13 cellular contexts compared by ENCODE assay signal in the genomic region with DNA sequence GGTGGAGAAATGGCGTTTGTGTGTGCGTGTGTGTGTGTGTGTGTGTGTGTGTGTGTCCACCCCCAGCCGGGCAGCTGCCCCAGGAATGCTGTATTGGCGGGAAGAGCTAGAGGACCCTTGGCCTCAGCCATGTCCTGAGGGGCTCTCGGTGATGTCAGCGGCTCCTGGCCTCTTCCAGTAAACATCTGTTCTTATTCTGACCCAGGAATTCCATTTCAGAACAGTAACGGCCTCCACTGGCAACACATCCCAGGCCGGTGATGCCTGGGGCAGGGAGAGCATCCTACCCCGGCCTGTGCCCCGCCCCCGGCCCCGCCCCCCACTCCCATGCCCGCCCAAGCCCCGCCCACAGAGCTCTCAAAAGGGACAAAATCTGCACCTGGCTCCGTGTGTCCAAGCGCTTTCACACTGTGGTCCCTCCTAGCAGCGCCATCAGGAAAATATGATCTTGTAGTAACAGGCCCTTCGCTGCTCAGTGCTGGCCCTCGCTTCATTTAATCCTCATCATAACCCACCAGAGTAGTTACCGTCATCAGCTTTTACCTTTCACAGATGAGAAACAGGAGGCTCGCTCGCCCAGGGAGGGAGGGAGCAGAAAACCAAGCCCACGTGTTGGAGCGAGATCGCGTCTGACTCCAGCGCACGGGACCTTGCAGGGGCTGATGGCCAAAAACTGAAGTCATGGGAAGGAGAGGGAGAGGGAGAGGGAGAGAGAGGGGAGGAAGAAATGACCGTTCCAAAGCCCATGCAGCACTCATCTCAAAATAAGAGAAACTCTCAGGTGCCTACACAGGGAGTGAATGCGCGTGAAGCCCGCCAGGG. TPM values are rescaled to one million over a fixed set of nuclear protein-coding genes. Genes with fewer than 3 reads are reported as not detected.
DNase-seq lines count a peak whose midpoint lies in the region; TF ChIP-seq lines count a peak whose summit lies in the region.
"Had no signal": no experiment of that assay in that cellular context is flagged by ENCODE, and none has a peak within 500 bp of the region (broad histone marks: within the 10 kb centered on the region; RNA-seq: fewer than 3 reads in every experiment).

No MANE protein-coding gene starts in this region.

- H3K36me3 ChIP-seq in endodermal cell (ENCODE audit: control insufficient read depth, insufficient read depth, low read length), result no peaks in the 10 kb centered on the region
- H3K36me3 ChIP-seq in stomach, result no peaks in the 10 kb centered on the region

- peaks cover 6% of the 10 kb centered on the region for H3K23me2 ChIP-seq in H9 (ENCODE audit: insufficient read length, low read depth, low read length, poor library complexity, severe bottlenecking)

- H3K4ac ChIP-seq in H9 (ENCODE audit: low read depth, low read length), result no peak overlapping the region

- peaks cover 0 to 3% of the 10 kb centered on the region in 2 experiments; a peak in 2 of 5 replicates for H3K9me3 Mint-ChIP-seq in H9
- H3K9me3 Mint-ChIP-seq in endodermal cell, result no peaks in the 10 kb centered on the region

- intact Hi-C loops in stomach (cut with DNase I; ENCODE audit: low total_unique reads), result no loop called here

- no peak overlapping the region for H2AK5ac ChIP-seq in H9 (ENCODE audit: insufficient read length, low read length)

- no peak overlapping the region for H4K8ac ChIP-seq in H9 (replicated peaks; ENCODE audit: insufficient read length, low read depth, low read length)

- H3K9me3 ChIP-seq in H9 (ENCODE audit: control insufficient read depth, low read depth, low read length) (no peaks in the 10 kb centered on the region), endodermal cell (ENCODE audit: control insufficient read depth, low read length) (no peaks in the 10 kb centered on the region), stomach (no peaks in the 10 kb centered on the region)

- TF ChIP-seq CTCF in H9 (conservative IDR thresholded peaks at IDR 0.05) (no peak), endodermal cell (conservative IDR thresholded peaks at IDR 0.05) (no peak), stomach (IDR thresholded peaks at IDR 0.05) (no peak)

- H2BK20ac ChIP-seq in H9 (ENCODE audit: low read depth, low read length, poor library complexity, severe bottlenecking), result no peak overlapping the region

- H2BK120ac ChIP-seq in H9 (ENCODE audit: low read depth, low read length, poor library complexity, severe bottlenecking), result no peak overlapping the region

- H3T11ph ChIP-seq in H9 (ENCODE audit: low read length), result no peak overlapping the region

- H3K9ac ChIP-seq in H9 (ENCODE audit: extremely low read depth, insufficient read length, low read length) (no peak overlapping the region), endodermal cell (ENCODE audit: extremely low read depth, low read length, poor library complexity, severe bottlenecking) (no peak overlapping the region)
- H3K9ac ChIP-seq: parathyroid adenoma had no signal

- peaks cover 26% of the 10 kb centered on the region for H3K27me3 Mint-ChIP-seq in H9 (ENCODE audit: low read depth)
- peaks cover 25% of the 10 kb centered on the region for H3K27me3 Mint-ChIP-seq in endodermal cell (ENCODE audit: insufficient read depth)

- H3K56ac ChIP-seq in H9 (ENCODE audit: insufficient read length, low read depth, low read length), result no peak overlapping the region

- H4K5ac ChIP-seq in H9 (ENCODE audit: insufficient read length, low read depth, low read length), result no peak overlapping the region

- H3K79me2 ChIP-seq in H9 (ENCODE audit: insufficient read depth, low read length), result no peaks in the 10 kb centered on the region
- H3K79me2 ChIP-seq: parathyroid adenoma had no signal

- DNase-seq in H9 (peak; percentile 78), endodermal cell (peak; percentile 81), islet precursor cell (peak; percentile 84), stomach (no peak), NOMO-1 (lab: John Stamatoyannopoulos, UW; ENCODE audit: unreplicated experiment in 2 of 2) (no peak), nucleus accumbens (lab: John Stamatoyannopoulos, UW) (no peak), kidney glomerular epithelial cell (lab: John Stamatoyannopoulos, UW) (no peak), NCI-H187 (lab: John Stamatoyannopoulos, UW) (no peak)
- DNase-seq: erythroblast, NCI-H1436 treated with DMSO at 0.1 percent for 48 hours had no signal

- TF ChIP-seq EP300 in stomach (IDR thresholded peaks at IDR 0.05), result peak; percentile 35

- H3K4me2 ChIP-seq in H9 (ENCODE audit: insufficient read depth, insufficient read length, low read length), result peak overlapping the region; percentile 97

- H3K4me1 ChIP-seq in H9 (ENCODE audit: insufficient read depth, low read length), result no peaks in the 10 kb centered on the region
- no peaks in the 10 kb centered on the region for H3K4me1 ChIP-seq in endodermal cell (ENCODE audit: control insufficient read depth, insufficient read depth, low read length)
- no peaks in the 10 kb centered on the region for H3K4me1 ChIP-seq in stomach
- H3K4me1 ChIP-seq: parathyroid adenoma had no signal

- peak overlapping the region; percentile 50 for H3K18ac ChIP-seq in H9 (ENCODE audit: insufficient read length, low read depth, low read length)

- H3K4me3 Mint-ChIP-seq in H9, result peak overlapping the region; percentile 59 to 76
- peak overlapping the region; percentile 46 for H3K4me3 Mint-ChIP-seq in endodermal cell
- H3K4me3 Mint-ChIP-seq: activated naive CD8-positive, alpha-beta T cell had no signal

- H4K20me1 ChIP-seq in H9 (ENCODE audit: control insufficient read depth, insufficient read depth, insufficient read length), result no peaks in the 10 kb centered on the region

- H2BK12ac ChIP-seq in H9 (ENCODE audit: insufficient read length, low read depth, low read length), result no peak overlapping the region

- H3K36me3 Mint-ChIP-seq in H9 (ENCODE audit: insufficient read depth in 1 of 3, low read depth in 3 of 3), result no peaks in the 10 kb centered on the region
- H3K36me3 Mint-ChIP-seq in endodermal cell (ENCODE audit: low read depth), result no peaks in the 10 kb centered on the region
- H3K36me3 Mint-ChIP-seq: activated naive CD8-positive, alpha-beta T cell had no signal

- peaks cover 8 to 27% of the 10 kb centered on the region in 2 experiments for H3K4me1 Mint-ChIP-seq in H9
- peaks cover 3% of the 10 kb centered on the region for H3K4me1 Mint-ChIP-seq in endodermal cell

- peaks cover 9% of the 10 kb centered on the region; the same call in 1 of the 2 replicates for H3K27me3 ChIP-seq in H9 (ENCODE audit: insufficient read depth, low read length)
- no peaks in the 10 kb centered on the region for H3K27me3 ChIP-seq in endodermal cell (ENCODE audit: control insufficient read depth, insufficient read depth, low read length, poor library complexity, severe bottlenecking)
- H3K27me3 ChIP-seq in stomach, result peaks cover 0 to 30% (median 0%) of the 10 kb centered on the region in 3 donors

- H2BK5ac ChIP-seq in H9 (ENCODE audit: insufficient read length, low read length), result no peak overlapping the region

- no peak overlapping the region for H3K23ac ChIP-seq in H9 (ENCODE audit: insufficient read length, low read depth, low read length)

- no peak overlapping the region for H3K4me3 ChIP-seq in endodermal cell (ENCODE audit: low read length)
- H3K4me3 ChIP-seq in stomach, result no peak overlapping the region

- no CpG with 5 or more reads among the region's 32 CpGs for WGBS in H9 (ENCODE audit: extremely low coverage, insufficient read length, low lambda C conversion rate)
- WGBS in endodermal cell (ENCODE audit: insufficient coverage in 1 of 2, insufficient read length in 1 of 2), 2 experiments, result 47% methylated on average over 10 to 31 of the region's 32 CpGs
- WGBS in stomach, 5 donors, result 32 to 46% (median 39%) methylated on average over 26 to 32 of the region's 32 CpGs

- peak overlapping the region; percentile 67 for H3K14ac ChIP-seq in H9 (ENCODE audit: insufficient read depth, low read length)

- H2AFZ ChIP-seq in H9 (ENCODE audit: low read length), result peak overlapping the region; percentile 95
- H2AFZ ChIP-seq: parathyroid adenoma had no signal

- H4K91ac ChIP-seq in H9 (ENCODE audit: insufficient read length, low read depth, low read length), result no peak overlapping the region

- H3K79me1 ChIP-seq in H9 (ENCODE audit: insufficient read depth, low read depth, low read length, poor library complexity, severe bottlenecking), result no peaks in the 10 kb centered on the region

- H3K27ac Mint-ChIP-seq in H9 (no peak overlapping the region; a peak in 1 of 7 replicates), endodermal cell (no peak overlapping the region)
- H3K27ac Mint-ChIP-seq: activated naive CD8-positive, alpha-beta T cell had no signal

- H2BK15ac ChIP-seq in H9 (ENCODE audit: low read depth, low read length), result no peak overlapping the region

- no peak for TF ChIP-seq POLR2A in stomach (IDR thresholded peaks at IDR 0.05)

- no peak overlapping the region for H3K27ac ChIP-seq in H9 (ENCODE audit: insufficient read length, low read depth, low read length)
- H3K27ac ChIP-seq in endodermal cell (ENCODE audit: low read depth, low read length), result no peak overlapping the region
- H3K27ac ChIP-seq in stomach, result peak overlapping the region in 3 of 5 donors; percentile 20 to 57 (median 50)
- H3K27ac ChIP-seq: parathyroid adenoma had no signal

RNA-seq across cellular contexts. Expression of a gene that starts 18.9 kb away (rescaled TPM):
- total RNA-seq in H9 (2021), result 5.4 and 5.9 TPM in 2 replicates
- 1 to 10 TPM; 1.2 to 2.6 TPM for total RNA-seq in endodermal cell
- polyA plus RNA-seq in endodermal cell (2013, experiment 1 of 2), result 15.5 TPM
- polyA plus RNA-seq in endodermal cell (2013, experiment 2 of 2), result 13.7 TPM
- total RNA-seq in stomach, result 10 to 100 TPM in 4 of 5 donors, 1 to 10 TPM in 1; 4.1 to 41.5 (median 31.4) TPM
- 1 to 10 TPM; 1.8 to 6.2 (median 3.5) TPM for polyA plus RNA-seq in stomach
- total RNA-seq: OCI-LY7 had no signal

Comparison
In these comparisons a context has a peak if more than half of its experiments do, and no peak if none do; other contexts are left out.
1. DNase-seq: peak in H9 (single experiment), endodermal cell (single experiment) and islet precursor cell (single experiment); none in stomach (single experiment), NOMO-1 (0 of 2), nucleus accumbens (0 of 56), kidney glomerular epithelial cell (single experiment) and NCI-H187 (0 of 2).
2. H3K27ac ChIP-seq: peak in stomach (3 of 5); none in H9 (single experiment) and endodermal cell (single experiment).